Comparison of ENCODE assay signal across 17 cellular contexts in genomic region chr6:153942361-153942760, GRCh38.
A peak's percentile ranks its signal among the peaks of the same experiment; 100 is the strongest.
DNase-seq lines count a peak whose midpoint lies in the region; ATAC-seq and TF ChIP-seq lines count a peak whose summit lies in the region.
"Had no signal": no experiment of that assay in that cellular context is flagged by ENCODE, and none has a peak within 500 bp of the region (broad histone marks: within the 10 kb centered on the region; RNA-seq: fewer than 3 reads in every experiment).

No MANE protein-coding gene starts in this region.

- H3K4me3 ChIP-seq in GM12865 (ENCODE audit: low read depth, low read length) = no peak overlapping the region
- H3K4me3 ChIP-seq in foreskin fibroblast (ENCODE audit: low read depth in 1 of 2, low read length in 2 of 2) = no peak overlapping the region
- H3K4me3 ChIP-seq: BLaER1 treated with 17β-estradiol and CSF1 and Interleukin-3, amounts not matched to agents 10 nM and 100 nM had no signal

- peaks cover 4% of the 10 kb centered on the region for H3K9me3 Mint-ChIP-seq in nephron progenitor cell
- H3K9me3 Mint-ChIP-seq: T-cell had no signal

- H3K27me3 Mint-ChIP-seq in nephron progenitor cell (ENCODE audit: low read depth, poor library complexity) = no peaks in the 10 kb centered on the region
- H3K27me3 Mint-ChIP-seq: T-cell had no signal

- H3K4me3 Mint-ChIP-seq in nephron progenitor cell = no peak overlapping the region
- H3K4me3 Mint-ChIP-seq: T-cell had no signal

- DNase-seq in GM12865 (ENCODE audit: low read depth) = peak; percentile 3
- DNase-seq in foreskin fibroblast = no peak
- no peak for DNase-seq in nephron progenitor cell
- no peak for DNase-seq in dermis blood vessel endothelial cell
- DNase-seq: 8988T, KG1, NCI-H1092 treated with DMSO at 0.1 percent for 48 hours, NCI-H1694, PC-3, T-cell, T1000 had no signal

- H3K27ac Mint-ChIP-seq in nephron progenitor cell = no peak overlapping the region
- H3K27ac Mint-ChIP-seq: T-cell had no signal

- H3K4me1 Mint-ChIP-seq in nephron progenitor cell = peaks cover 6% of the 10 kb centered on the region
- H3K4me1 Mint-ChIP-seq: T-cell had no signal

- no peak for TF ChIP-seq CTCF in GM12865 (IDR thresholded peaks at IDR 0.05; ENCODE audit: insufficient read depth, low read depth, low read length, missing control alignments)
- TF ChIP-seq CTCF in foreskin fibroblast (IDR thresholded peaks at IDR 0.05; ENCODE audit: low read depth, low read length) = no peak
- TF ChIP-seq CTCF in nephron progenitor cell (IDR thresholded peaks at IDR 0.05) = no peak

- H3K36me3 Mint-ChIP-seq in nephron progenitor cell (ENCODE audit: low read depth) = no peaks in the 10 kb centered on the region
- H3K36me3 Mint-ChIP-seq: T-cell had no signal

- ATAC-seq in GM18870 (IDR thresholded peaks at IDR 0.05; ENCODE audit: unreplicated experiment) (peak; percentile 75), HG02623 (IDR thresholded peaks at IDR 0.05; ENCODE audit: unreplicated experiment) (peak; percentile 52), HG03432 (IDR thresholded peaks at IDR 0.05; ENCODE audit: unreplicated experiment) (peak; percentile 73), HG03469 (IDR thresholded peaks at IDR 0.05; ENCODE audit: unreplicated experiment) (no peak)
- ATAC-seq: HCT116, PC-3, T-cell had no signal
